In genomic region chr17:38463451-38463858, GRCh38 we compare ENCODE assay signal across 9 cellular contexts. TPM values are rescaled to one million over a fixed set of nuclear protein-coding genes. Genes with fewer than 3 reads are reported as not detected.
A peak's percentile ranks its signal among the peaks of the same experiment; 100 is the strongest.
DNase-seq lines count a peak whose midpoint lies in the region; ATAC-seq and TF ChIP-seq lines count a peak whose summit lies in the region.
"Had no signal": no experiment of that assay in that cellular context is flagged by ENCODE, and none has a peak within 500 bp of the region (broad histone marks: within the 10 kb centered on the region; RNA-seq: fewer than 3 reads in every experiment).

No MANE protein-coding gene starts in this region.

- peak overlapping the region in 8 of 10 donors; percentile 89 to 99 (median 94) for H3K27ac ChIP-seq in heart right ventricle
- H3K27ac ChIP-seq in rectal smooth muscle tissue (ENCODE audit: low read depth, low read length) = peak overlapping the region; percentile 97
- H3K27ac ChIP-seq in vagina = peak overlapping the region; percentile 97

- no peaks in the 10 kb centered on the region for H3K9me3 ChIP-seq in heart right ventricle
- no peaks in the 10 kb centered on the region for H3K9me3 ChIP-seq in vagina
- H3K9me3 ChIP-seq: thyroid gland had no signal

- no peaks in the 10 kb centered on the region for H3K27me3 ChIP-seq in heart right ventricle
- H3K27me3 ChIP-seq in rectal smooth muscle tissue (ENCODE audit: control insufficient read depth, insufficient read depth, low read length) = no peaks in the 10 kb centered on the region
- no peaks in the 10 kb centered on the region for H3K27me3 ChIP-seq in vagina
- H3K27me3 ChIP-seq: thyroid gland had no signal

- TF ChIP-seq CTCF in heart right ventricle (IDR thresholded peaks at IDR 0.05) (no peak), vagina (IDR thresholded peaks at IDR 0.05) (no peak)

- H3K36me3 ChIP-seq in heart right ventricle (peaks cover 0 to 83% (median 55%) of the 10 kb centered on the region in 9 donors), rectal smooth muscle tissue (ENCODE audit: control insufficient read depth, insufficient read depth, low read length) (peaks cover 12% of the 10 kb centered on the region), vagina (peaks cover 0 to 33% of the 10 kb centered on the region in 2 donors)

- no peak for TF ChIP-seq POLR2A in vagina (IDR thresholded peaks at IDR 0.05)

- H3K4me3 ChIP-seq in heart right ventricle = no peak overlapping the region
- no peak overlapping the region for H3K4me3 ChIP-seq in rectal smooth muscle tissue (ENCODE audit: low read length)
- H3K4me3 ChIP-seq in vagina = no peak overlapping the region
- H3K4me3 ChIP-seq: thyroid gland had no signal

- H3K9ac ChIP-seq in rectal smooth muscle tissue (ENCODE audit: low read length) = no peak overlapping the region

- peak; percentile 50 for ATAC-seq in Right ventricle myocardium inferior
- ATAC-seq in heart right ventricle = peak in 7 of 8 donors; percentile 9 to 54 (median 17)
- no peak for ATAC-seq in GM19035 (IDR thresholded peaks at IDR 0.05; ENCODE audit: unreplicated experiment)

- intact Hi-C loops in Right ventricle myocardium inferior (cut with DNase I) (loop anchor here (5.0 kb wide), 1 partner anchor 36 kb away; the partner anchor contains the start of gene ARHGAP23), cardiac septum (cut with DNase I) (loop anchor here (5.0 kb wide), 1 partner anchor 36 kb away; the partner anchor contains the start of gene ARHGAP23), heart right ventricle (cut with DNase I) (loop anchor here in 1 of 10 donors (5.0 kb wide), 1 partner anchor 36 kb away; the partner anchor contains the start of gene ARHGAP23), vagina (cut with DNase I) (no loop called here)

- no peak for DNase-seq in Right ventricle myocardium inferior (ENCODE audit: missing footprints)
- no peak for DNase-seq in cardiac septum (ENCODE audit: low spot score)
- peak; percentile 59 to 70 for DNase-seq in heart right ventricle
- no peak for DNase-seq in vagina (ENCODE audit: extremely low spot score in 2 of 2)
- no peak for DNase-seq in KG1 (lab: John Stamatoyannopoulos, UW)
- DNase-seq in activated CD4-positive, alpha-beta T cell treated with anti-CD3 and anti-CD28 coated beads, Interleukin-2, amount 50 U/mL, for 4 hours = no peak
- DNase-seq: thyroid gland had no signal

- peaks cover 36 to 96% (median 78%) of the 10 kb centered on the region in 9 donors for H3K4me1 ChIP-seq in heart right ventricle
- H3K4me1 ChIP-seq in rectal smooth muscle tissue (ENCODE audit: control insufficient read depth, insufficient read depth, low read length) = peaks cover 29% of the 10 kb centered on the region
- peaks cover 65% of the 10 kb centered on the region for H3K4me1 ChIP-seq in vagina

- WGBS in heart right ventricle, 2 donors = 32 to 38% methylated on average over 8 of the region's 8 CpGs

RNA-seq across cellular contexts. Expression of gene ARHGAP23, which starts 35.2 kb away (rescaled TPM):
- total RNA-seq in Right ventricle myocardium inferior = 67.5 TPM
- 96.8 TPM for total RNA-seq in cardiac septum
- total RNA-seq in heart right ventricle = 10 to 100 TPM; 48.3 to 78.4 (median 68.0) TPM
- 10 to 100 TPM; 31.5 to 33.2 TPM for polyA plus RNA-seq in heart right ventricle
- total RNA-seq in vagina = 70.2 TPM

Comparison
In these comparisons a context has a peak if more than half of its experiments do, and no peak if none do; other contexts are left out.
1. DNase-seq: peak in heart right ventricle (2 of 2); none in Right ventricle myocardium inferior (single experiment), cardiac septum (single experiment), vagina (0 of 2), KG1 (single experiment) and activated CD4-positive, alpha-beta T cell treated with anti-CD3 and anti-CD28 coated beads, Interleukin-2, amount 50 U/mL, for 4 hours (0 of 2).
2. Peak in every context shown above with its lines, with median percentiles within 50 percentile points of each other: H3K27ac ChIP-seq.